In the genomic region with DNA sequence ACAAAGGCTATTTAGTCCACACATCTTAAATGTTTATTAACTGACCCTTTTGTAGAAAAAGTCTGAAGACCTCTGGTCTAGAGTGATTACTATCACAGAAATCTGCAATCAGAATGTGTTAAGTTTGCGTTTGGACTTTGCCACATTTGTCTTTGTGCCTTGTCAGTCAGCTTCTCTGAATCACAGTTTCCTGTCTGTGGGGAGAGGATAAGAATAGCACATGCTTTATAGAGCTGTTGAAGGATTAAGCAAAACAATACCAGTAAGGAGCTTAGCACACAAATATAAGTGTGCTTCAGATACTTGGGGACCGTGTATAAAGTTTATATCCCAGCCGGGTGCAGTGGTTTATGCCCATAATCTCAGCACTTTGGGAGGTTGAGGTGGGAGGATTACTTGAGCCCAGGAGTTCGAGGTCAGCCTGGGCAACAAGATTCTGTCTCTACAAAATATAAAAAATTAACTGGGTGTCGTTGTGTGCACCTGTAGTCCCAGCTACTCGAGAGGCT, we compare ENCODE assay signal across 8 cellular contexts.
A peak's percentile ranks its signal among the peaks of the same experiment; 100 is the strongest.
DNase-seq lines count a peak whose midpoint lies in the region; ATAC-seq and TF ChIP-seq lines count a peak whose summit lies in the region.

No MANE protein-coding gene starts in this region.

- peaks cover 0 to 21% (median 6%) of the 10 kb centered on the region in 9 donors for H3K9me3 Mint-ChIP-seq in naive thymus-derived CD8-positive, alpha-beta T cell

- no peak overlapping the region for H3K4me3 ChIP-seq in AG04449 (ENCODE audit: low read depth, low read length)
- no peak overlapping the region for H3K4me3 ChIP-seq in choroid plexus epithelial cell (ENCODE audit: low read depth, low read length)

- H3K27ac Mint-ChIP-seq in naive thymus-derived CD8-positive, alpha-beta T cell: peak overlapping the region; percentile 85 to 98 (median 92)

- POLR2A ChIA-PET in AG04449 (lab: Yijun Ruan, JAX): no interaction called here
- POLR2A ChIA-PET in naive thymus-derived CD8-positive, alpha-beta T cell (lab: Charles Lee): interaction anchor here (0.6 to 9.6 kb wide), 19 partner anchors 8 to 386 kb away, joined by 3 to 189 read pairs (median 4); partner anchors contain the start of gene BTG1

- peaks cover 0 to 10% (median 4%) of the 10 kb centered on the region in 3 donors for H3K36me3 Mint-ChIP-seq in naive thymus-derived CD8-positive, alpha-beta T cell

- peak; percentile 23 for DNase-seq in AG04449 (ENCODE audit: low read depth, low spot score)
- DNase-seq in NCI-H82 (lab: John Stamatoyannopoulos, UW): peak; percentile 89
- DNase-seq in choroid plexus epithelial cell (ENCODE audit: low read depth): peak; percentile 78
- DNase-seq in naive thymus-derived CD8-positive, alpha-beta T cell: peak in 6 of 10 donors; percentile 7 to 68 (median 46)
- DNase-seq in cerebellar cortex (ENCODE audit: low spot score): no peak
- DNase-seq in SW 1271 (lab: John Stamatoyannopoulos, UW): no peak

- H3K4me1 Mint-ChIP-seq in naive thymus-derived CD8-positive, alpha-beta T cell: peaks cover 23 to 49% (median 40%) of the 10 kb centered on the region in 4 donors

- CTCF ChIA-PET in AG04449 (lab: Yijun Ruan, JAX): no interaction called here

- no peak for TF ChIP-seq CTCF in AG04449 (IDR thresholded peaks at IDR 0.05; ENCODE audit: insufficient read depth, low read length, missing control alignments)
- TF ChIP-seq CTCF in choroid plexus epithelial cell (conservative IDR thresholded peaks at IDR 0.05; ENCODE audit: low read depth, low read length): no peak

- H3K27me3 Mint-ChIP-seq in naive thymus-derived CD8-positive, alpha-beta T cell: no peaks in the 10 kb centered on the region

- ATAC-seq in GM18502 (IDR thresholded peaks at IDR 0.05; ENCODE audit: poor library complexity, unreplicated experiment) (peak; percentile 71), HG02870 (IDR thresholded peaks at IDR 0.05; ENCODE audit: unreplicated experiment) (peak; percentile 53)
- ATAC-seq in naive thymus-derived CD8-positive, alpha-beta T cell: peak; percentile 87 to 88

- H3K4me3 Mint-ChIP-seq in naive thymus-derived CD8-positive, alpha-beta T cell: peak overlapping the region; percentile 45 to 87 (median 76)

Comparison
In these comparisons a context has a peak if more than half of its experiments do, and no peak if none do; other contexts are left out.
1. DNase-seq: peak in AG04449 (single experiment), NCI-H82 (single experiment), choroid plexus epithelial cell (single experiment) and naive thymus-derived CD8-positive, alpha-beta T cell (6 of 10); none in cerebellar cortex (single experiment) and SW 1271 (0 of 2).
2. Peak in every context shown above with its lines, with median percentiles within 50 percentile points of each other: ATAC-seq.